ENCODE assay signal across 8 cellular contexts in genomic region chr17:19753661-19754463, GRCh38. TPM values are rescaled to one million over a fixed set of nuclear protein-coding genes. Genes with fewer than 3 reads are reported as not detected.
DNase-seq lines count a peak whose midpoint lies in the region; ATAC-seq and TF ChIP-seq lines count a peak whose summit lies in the region.

No MANE protein-coding gene starts in this region.

- 75 to 87% methylated on average over 12 of the region's 12 CpGs for WGBS in lung, 2 donors

- DNase-seq in BE2C (peak; percentile 30), MM.1S (no peak), brain microvascular endothelial cell (no peak), lung (ENCODE audit: low spot score) (no peak), GOT3 (lab: John Stamatoyannopoulos, UW) (no peak), NCI-H2107 (lab: John Stamatoyannopoulos, UW) (no peak)

- H3K9me3 ChIP-seq in BE2C (no peaks in the 10 kb centered on the region), MM.1S (replicated peaks; ENCODE audit: insufficient read depth, low read length) (no peaks in the 10 kb centered on the region), lung (ENCODE audit: control insufficient read depth in 2 of 2, insufficient read depth in 1 of 2, low read length in 1 of 2) (no peaks in the 10 kb centered on the region)

- no peaks in the 10 kb centered on the region for H3K9me2 ChIP-seq in MM.1S (replicated peaks; ENCODE audit: insufficient read depth, low read length)

- no peak overlapping the region for H3K4me2 ChIP-seq in MM.1S (ENCODE audit: low read depth, low read length)

- no peak overlapping the region for H2AFZ ChIP-seq in MM.1S (ENCODE audit: low read length)

- TF ChIP-seq CTCF in BE2C (IDR thresholded peaks at IDR 0.05; ENCODE audit: low read depth, low read length) (peak; percentile 62), MM.1S (IDR thresholded peaks at IDR 0.05; ENCODE audit: low read length) (peak; percentile 22), brain microvascular endothelial cell (IDR thresholded peaks at IDR 0.05; ENCODE audit: low read depth, low read length, missing control alignments) (peak; percentile 52), lung (IDR thresholded peaks at IDR 0.05; ENCODE audit: control extremely low read depth, extremely low read depth) (peak; percentile 4)

- no peak overlapping the region for H3K9ac ChIP-seq in MM.1S (ENCODE audit: low read length)

- H3K27me3 ChIP-seq in BE2C (no peaks in the 10 kb centered on the region), MM.1S (replicated peaks; ENCODE audit: insufficient read depth, low read length) (peaks cover 5% of the 10 kb centered on the region; the same call in 1 of the 2 replicates), brain microvascular endothelial cell (replicated peaks) (no peaks in the 10 kb centered on the region), lung (ENCODE audit: control insufficient read depth, insufficient read depth) (no peaks in the 10 kb centered on the region)

- no peaks in the 10 kb centered on the region for H3F3A ChIP-seq in MM.1S (ENCODE audit: insufficient read depth, low read length)

- H3K27ac ChIP-seq in MM.1S (ENCODE audit: low read length): no peak overlapping the region
- H3K27ac ChIP-seq in brain microvascular endothelial cell: no peak overlapping the region
- peak overlapping the region in 1 of 2 donors; percentile 4 for H3K27ac ChIP-seq in lung (ENCODE audit: low read depth in 1 of 2, low read length in 1 of 2)

- H3K36me3 ChIP-seq in BE2C (no peaks in the 10 kb centered on the region), MM.1S (replicated peaks; ENCODE audit: insufficient read depth, low read length) (no peaks in the 10 kb centered on the region), brain microvascular endothelial cell (replicated peaks) (no peaks in the 10 kb centered on the region), lung (ENCODE audit: control insufficient read depth in 2 of 2, insufficient read depth in 2 of 2, low read length in 2 of 2) (no peaks in the 10 kb centered on the region)

- no peaks in the 10 kb centered on the region for H3K4me1 ChIP-seq in BE2C
- no peaks in the 10 kb centered on the region for H3K4me1 ChIP-seq in MM.1S (ENCODE audit: low read length)
- peaks cover 0 to 2% of the 10 kb centered on the region in 2 donors for H3K4me1 ChIP-seq in lung (ENCODE audit: control insufficient read depth in 2 of 2, insufficient read depth in 2 of 2, low read length in 2 of 2)

- H3K79me2 ChIP-seq in MM.1S (ENCODE audit: low read length): no peaks in the 10 kb centered on the region

- H4K20me1 ChIP-seq in MM.1S (ENCODE audit: insufficient read depth, low read length): 0 out of 2 replicates have a peak, but pooled peaks cover 3% of the 10 kb centered on the region

- no peak overlapping the region for H3K4me3 ChIP-seq in BE2C (ENCODE audit: low read depth, low read length)
- no peak overlapping the region for H3K4me3 ChIP-seq in MM.1S (ENCODE audit: low read length)
- no peak overlapping the region for H3K4me3 ChIP-seq in brain microvascular endothelial cell (ENCODE audit: low read depth, low read length)
- no peak overlapping the region for H3K4me3 ChIP-seq in lung

- in situ Hi-C loops in brain microvascular endothelial cell (cut with HindIII; ENCODE audit: low pct_ligation_motif_present, low sequenced_read_pairs): no loop called here

- ATAC-seq in lung (ENCODE audit: insufficient read depth, low FRiP score): no peak
- ATAC-seq in HG03280 (IDR thresholded peaks at IDR 0.05; ENCODE audit: unreplicated experiment): no peak
- ATAC-seq in GM19452 (IDR thresholded peaks at IDR 0.05; ENCODE audit: unreplicated experiment): no peak

RNA-seq across cellular contexts. Expression of gene ALDH3A1, which starts 5.8 kb away (rescaled TPM):
- 0.76 TPM for polyA plus RNA-seq in BE2C (2012; ENCODE audit: insufficient read depth, insufficient read length, low read depth)
- total RNA-seq in lung: 1 to 10 TPM; 1.5 to 5.6 TPM
- polyA plus RNA-seq in lung: 10 to 100 TPM; 21.6 to 44.2 TPM

RNA-seq across cellular contexts. Expression of gene SLC47A2, which starts 37.5 kb away (rescaled TPM):
- polyA plus RNA-seq in BE2C (2012; ENCODE audit: insufficient read depth, insufficient read length, low read depth): 0.37 TPM
- under 1 TPM in 1 of 2 donors, not detected in 1; 0.18 TPM for total RNA-seq in lung
- polyA plus RNA-seq in lung: under 1 TPM; 0.02 to 0.06 TPM

Comparison
In these comparisons a context has a peak if more than half of its experiments do, and no peak if none do; other contexts are left out.
1. CTCF ChIP-seq: peak in every context shown above with its lines; median percentile 62 in BE2C; 52 in brain microvascular endothelial cell; 22 in MM.1S; 4 in lung.